In genomic region chr17:79777166-79777843, GRCh38 we compare ENCODE assay signal across 1 cellular context.
TF ChIP-seq lines count a peak whose summit lies in the region.

No MANE protein-coding gene starts in this region.

TF ChIP-seq in HepG2, 621 proteins besides CTCF, POLR2A, EP300 and RAD21 (continued from another document and continues in another):
- TF ChIP-seq ZNF639 (CRISPR knock-in tag; conservative IDR thresholded peaks at IDR 0.05) (peak; percentile 42; the same call in 1 of the 2 replicates), ZNF232 (CRISPR knock-in tag; IDR thresholded peaks at IDR 0.05; ENCODE audit: borderline replicate concordance) (no peak), TGIF2 (CRISPR knock-in tag; IDR thresholded peaks at IDR 0.05) (no peak; the same call in 1 of the 2 replicates), MTF1 (CRISPR knock-in tag; IDR thresholded peaks at IDR 0.05) (no peak), CENPX (CRISPR knock-in tag; IDR thresholded peaks at IDR 0.05) (no peak), GFI1 (CRISPR knock-in tag; IDR thresholded peaks at IDR 0.05; ENCODE audit: borderline replicate concordance) (no peak; the same call in 1 of the 2 replicates), NR2C2 (CRISPR knock-in tag; IDR thresholded peaks at IDR 0.05; ENCODE audit: borderline replicate concordance) (no peak), DPF2 (CRISPR knock-in tag; IDR thresholded peaks at IDR 0.05; ENCODE audit: borderline replicate concordance, low read depth) (no peak), TFDP2 (CRISPR knock-in tag; IDR thresholded peaks at IDR 0.05) (no peak), ZNF782 (CRISPR knock-in tag; IDR thresholded peaks at IDR 0.05; ENCODE audit: borderline replicate concordance) (no peak), SIX1 (CRISPR knock-in tag; IDR thresholded peaks at IDR 0.05; ENCODE audit: borderline replicate concordance) (no peak), CHD2 (IDR thresholded peaks at IDR 0.05; ENCODE audit: low read depth, low read length) (peak; percentile 72), SKIL (CRISPR knock-in tag; IDR thresholded peaks at IDR 0.05; ENCODE audit: borderline replicate concordance) (no peak), YEATS4 (CRISPR knock-in tag; IDR thresholded peaks at IDR 0.05; ENCODE audit: borderline replicate concordance) (peak; percentile 63), ZNF512 (CRISPR knock-in tag; IDR thresholded peaks at IDR 0.05) (no peak), MTERF4 (CRISPR knock-in tag; IDR thresholded peaks at IDR 0.05) (no peak), ZNF770 (CRISPR knock-in tag; IDR thresholded peaks at IDR 0.05) (0 out of 2 replicates have a peak, but pooled peaks have one; percentile 6), SRSF1 (optimal IDR thresholded peaks at IDR 0.05; ENCODE audit: low read depth, low read length) (no peak), CREB1 (IDR thresholded peaks at IDR 0.05) (no peak), CREB1 (CRISPR knock-in tag; IDR thresholded peaks at IDR 0.05) (no peak), TRAFD1 (CRISPR knock-in tag; IDR thresholded peaks at IDR 0.05; ENCODE audit: borderline replicate concordance) (no peak), ZNF18 (CRISPR knock-in tag; IDR thresholded peaks at IDR 0.05; ENCODE audit: insufficient replicate concordance) (peak; percentile 19), ARID5B (CRISPR knock-in tag; IDR thresholded peaks at IDR 0.05) (peak; percentile 57), TCF7L2 (IDR thresholded peaks at IDR 0.05; ENCODE audit: low read depth, low read length) (no peak), TBX3 (IDR thresholded peaks at IDR 0.05; ENCODE audit: borderline replicate concordance) (no peak), NFKB2 (CRISPR knock-in tag; IDR thresholded peaks at IDR 0.05; ENCODE audit: borderline replicate concordance) (no peak), ZNF543 (CRISPR knock-in tag; IDR thresholded peaks at IDR 0.05) (no peak), SOX6 (IDR thresholded peaks at IDR 0.05) (no peak), SOX6 (CRISPR knock-in tag; IDR thresholded peaks at IDR 0.05) (peak; percentile 60), JUNB (CRISPR knock-in tag; IDR thresholded peaks at IDR 0.05; ENCODE audit: borderline replicate concordance) (no peak), MXI1 (IDR thresholded peaks at IDR 0.05; ENCODE audit: borderline replicate concordance, low read depth, low read length) (no peak; the same call in 2 of the 3 replicates), FOSL1 (CRISPR knock-in tag; IDR thresholded peaks at IDR 0.05; ENCODE audit: borderline replicate concordance) (no peak), ZNF883 (CRISPR knock-in tag; IDR thresholded peaks at IDR 0.05; ENCODE audit: not compliant biosample characterization) (no peak), ATF7-NPFF (CRISPR knock-in tag; IDR thresholded peaks at IDR 0.05; ENCODE audit: low read depth) (no peak), CCAR2 (optimal IDR thresholded peaks at IDR 0.05; ENCODE audit: low read depth, low read length) (no peak), ATF5 (CRISPR knock-in tag; IDR thresholded peaks at IDR 0.05; ENCODE audit: low read depth) (no peak), ZNF431 (CRISPR knock-in tag; IDR thresholded peaks at IDR 0.05; ENCODE audit: borderline replicate concordance, low read depth) (no peak), HMGA1 (CRISPR knock-in tag; conservative IDR thresholded peaks at IDR 0.05) (no peak), HINFP (CRISPR knock-in tag; IDR thresholded peaks at IDR 0.05; ENCODE audit: low read depth) (0 out of 2 replicates have a peak, but pooled peaks have one; percentile 22), TCF12 (IDR thresholded peaks at IDR 0.05) (no peak), TCF12 (CRISPR knock-in tag; IDR thresholded peaks at IDR 0.05) (no peak), ZNF253 (CRISPR knock-in tag; IDR thresholded peaks at IDR 0.05; ENCODE audit: borderline replicate concordance) (no peak)
